In genomic region chr12:109968801-109969200, GRCh38 we compare ENCODE assay signal across 21 cellular contexts. TPM values are rescaled to one million over a fixed set of nuclear protein-coding genes. Genes with fewer than 3 reads are reported as not detected.
DNase-seq lines count a peak whose midpoint lies in the region; ATAC-seq, FAIRE-seq and TF ChIP-seq lines count a peak whose summit lies in the region.
"Had no signal": no experiment of that assay in that cellular context is flagged by ENCODE, and none has a peak within 500 bp of the region (broad histone marks: within the 10 kb centered on the region; RNA-seq: fewer than 3 reads in every experiment).

No MANE protein-coding gene starts in this region.

- TF ChIP-seq RAD21 in H1 (IDR thresholded peaks at IDR 0.05 in 1 of 2, conservative IDR thresholded peaks at IDR 0.05 in 1 of 2; ENCODE audit: low read depth in 2 of 2, low read length in 2 of 2): no peak

- H3K23ac ChIP-seq in H1 (ENCODE audit: insufficient read length): no peak overlapping the region

- no peak overlapping the region for H3K9ac ChIP-seq in H1 (replicated peaks in 1 of 4; ENCODE audit: extremely low read depth in 1 of 4, low read depth in 3 of 4, low read length in 3 of 4)

- no peak for TF ChIP-seq POLR2A in H1 (IDR thresholded peaks at IDR 0.05; ENCODE audit: control extremely low read depth in 1 of 2, low read depth in 2 of 2, low read length in 2 of 2)

- H3K79me1 ChIP-seq in H1 (ENCODE audit: low read depth, low read length): no peaks in the 10 kb centered on the region

- H3K27ac Mint-ChIP-seq in CD4-positive, CD25-positive, alpha-beta regulatory T cell: no peak overlapping the region
- H3K27ac Mint-ChIP-seq in T-cell: peak overlapping the region; percentile 23 to 74
- H3K27ac Mint-ChIP-seq: B cell had no signal

- H3K27ac ChIP-seq in CD4-positive, CD25-positive, alpha-beta regulatory T cell (ENCODE audit: insufficient read depth, low read length, poor library complexity, severe bottlenecking): peak overlapping the region; percentile 23
- no peak overlapping the region for H3K27ac ChIP-seq in HEK293 (ENCODE audit: extremely low read depth, low read depth, low read length)
- H3K27ac ChIP-seq in H1 (ENCODE audit: low read depth, low read length): no peak overlapping the region

- peaks cover 27% of the 10 kb centered on the region for H3K36me3 Mint-ChIP-seq in CD4-positive, CD25-positive, alpha-beta regulatory T cell
- H3K36me3 Mint-ChIP-seq in T-cell: peaks cover 37% of the 10 kb centered on the region

- no peak overlapping the region for H3K18ac ChIP-seq in H1 (ENCODE audit: extremely low read depth, low read length)

- H3K4ac ChIP-seq in H1 (replicated peaks; ENCODE audit: insufficient read length, low read depth, low read length): no peak overlapping the region

- no peak overlapping the region for H4K91ac ChIP-seq in H1 (replicated peaks; ENCODE audit: insufficient read length, low read length)

- no peak overlapping the region for H2BK15ac ChIP-seq in H1 (ENCODE audit: low read length)

- H2BK5ac ChIP-seq in H1 (ENCODE audit: low read depth, low read length): no peak overlapping the region

- no peak overlapping the region for H3K4me3 Mint-ChIP-seq in CD4-positive, CD25-positive, alpha-beta regulatory T cell
- no peak overlapping the region for H3K4me3 Mint-ChIP-seq in T-cell
- H3K4me3 Mint-ChIP-seq: B cell, CD14-positive monocyte, HFFc6 had no signal

- peaks cover 14% of the 10 kb centered on the region for H3K4me1 ChIP-seq in CD4-positive, CD25-positive, alpha-beta regulatory T cell (ENCODE audit: control insufficient read depth, insufficient read depth, low read length, poor library complexity, severe bottlenecking)
- no peaks in the 10 kb centered on the region for H3K4me1 ChIP-seq in HEK293 (ENCODE audit: control insufficient read depth, insufficient read depth, low read length)
- H3K4me1 ChIP-seq in H1 (replicated peaks in 1 of 4; ENCODE audit: control insufficient read depth in 3 of 4, insufficient read depth in 4 of 4, low read length in 3 of 4): no peaks in the 10 kb centered on the region

- H3K36me3 ChIP-seq in CD4-positive, CD25-positive, alpha-beta regulatory T cell (ENCODE audit: control insufficient read depth, insufficient read depth, low read length): peaks cover 52% of the 10 kb centered on the region
- H3K36me3 ChIP-seq in HEK293 (ENCODE audit: control insufficient read depth in 2 of 2, insufficient read depth in 1 of 2, low read length in 2 of 2) (peaks cover 39 to 54% of the 10 kb centered on the region in 2 experiments), H1 (ENCODE audit: control insufficient read depth in 2 of 4, insufficient read depth in 4 of 4, low read length in 3 of 4) (peaks cover 0 to 5% (median 0%) of the 10 kb centered on the region in 4 experiments; a peak in 4 of 8 replicates)

- ATAC-seq in CD4-positive, CD25-positive, alpha-beta regulatory T cell (ENCODE audit: low read depth in 2 of 2): no peak
- no peak for ATAC-seq in T-cell (replicated peaks in 1 of 4)
- no peak for ATAC-seq in HG03280 (IDR thresholded peaks at IDR 0.05; ENCODE audit: unreplicated experiment)

- no peak overlapping the region for H4K5ac ChIP-seq in H1 (ENCODE audit: insufficient read length, low read depth, low read length)

- no peak overlapping the region for H3K56ac ChIP-seq in H1 (replicated peaks; ENCODE audit: insufficient read length, low read depth, low read length)

- no peaks in the 10 kb centered on the region for H3K27me3 Mint-ChIP-seq in CD4-positive, CD25-positive, alpha-beta regulatory T cell
- no peaks in the 10 kb centered on the region for H3K27me3 Mint-ChIP-seq in T-cell
- H3K27me3 Mint-ChIP-seq: B cell had no signal

- TF ChIP-seq CTCF in HEK293 (tag by site-specific recombination; IDR thresholded peaks at IDR 0.05) (no peak), H1 (IDR thresholded peaks at IDR 0.05; ENCODE audit: control extremely low read depth in 1 of 3, insufficient read depth in 1 of 3, low read depth in 1 of 3, low read length in 3 of 3) (no peak)

- no peaks in the 10 kb centered on the region for H3K23me2 ChIP-seq in H1 (ENCODE audit: low read depth, low read length)

- no peak overlapping the region for H2BK20ac ChIP-seq in H1 (ENCODE audit: low read length)

- H3K9me3 ChIP-seq in CD4-positive, CD25-positive, alpha-beta regulatory T cell (ENCODE audit: control insufficient read depth in 2 of 2, low read length in 2 of 2): no peaks in the 10 kb centered on the region
- no peaks in the 10 kb centered on the region for H3K9me3 ChIP-seq in HEK293 (ENCODE audit: control insufficient read depth, insufficient read depth, low read depth, low read length)
- H3K9me3 ChIP-seq in H1 (ENCODE audit: insufficient read depth in 2 of 2, low read depth in 1 of 2, low read length in 1 of 2): no peaks in the 10 kb centered on the region
- H3K9me3 ChIP-seq: MG63 had no signal

- no peaks in the 10 kb centered on the region for H3K9me3 Mint-ChIP-seq in CD4-positive, CD25-positive, alpha-beta regulatory T cell
- no peaks in the 10 kb centered on the region for H3K9me3 Mint-ChIP-seq in T-cell
- H3K9me3 Mint-ChIP-seq: CD14-positive monocyte, HFFc6 had no signal

- CTCF ChIA-PET in HEK293 (lab: Yijun Ruan, JAX): no interaction called here
- CTCF ChIA-PET in T-cell (lab: Charles Lee): no interaction called here
- CTCF ChIA-PET in H1 (lab: Charles Lee; ENCODE audit: partially characterized antibody): interaction anchor here (1.6 kb wide), 1 partner anchor 58 kb away, joined by 5 read pairs; no protein-coding TSS in a partner anchor

- H3K4me2 ChIP-seq in H1 (ENCODE audit: insufficient read depth in 1 of 2, low read depth in 2 of 2, low read length in 2 of 2): no peak overlapping the region

- no peak for DNase-seq in CD4-positive, CD25-positive, alpha-beta regulatory T cell
- DNase-seq in T-cell (no peak), H1 (ENCODE audit: low read depth in 1 of 2, low spot score in 2 of 2) (no peak), kidney glomerular epithelial cell (lab: John Stamatoyannopoulos, UW) (no peak), NCI-H1417 treated with DMSO at 0.1 percent for 48 hours (lab: John Stamatoyannopoulos, UW) (no peak)
- DNase-seq: HFFc6, IMR-90, KG1, MG63, NCI-H1105 treated with DMSO at 0.1 percent for 48 hours, NCI-H2029, NCI-H446, NCI-H524 treated with DMSO at 0.1 percent for 48 hours, NCI-H774, RPMI8226, SHP77 treated with DMSO at 0.1 percent for 48 hours had no signal

- no peak overlapping the region for H2BK12ac ChIP-seq in H1 (ENCODE audit: low read depth, low read length)

- no peak for TF ChIP-seq EP300 in H1 (IDR thresholded peaks at IDR 0.05; ENCODE audit: borderline replicate concordance in 1 of 2, low read depth in 2 of 2, low read length in 2 of 2)

- no peak for FAIRE-seq in H1 (lab: Jason Lieb, UNC)
- FAIRE-seq: H54 had no signal

- H2BK120ac ChIP-seq in H1 (replicated peaks; ENCODE audit: low read depth, low read length): no peak overlapping the region

- H3K4me3 ChIP-seq in CD4-positive, CD25-positive, alpha-beta regulatory T cell (ENCODE audit: low read depth, low read length): no peak overlapping the region
- H3K4me3 ChIP-seq in HEK293 (ENCODE audit: low read depth, low read length): no peak overlapping the region
- no peak overlapping the region for H3K4me3 ChIP-seq in H1 (ENCODE audit: extremely low read depth in 1 of 4, insufficient read depth in 2 of 4, low read depth in 3 of 4, low read length in 4 of 4)
- H3K4me3 ChIP-seq: MG63 had no signal

- no peaks in the 10 kb centered on the region for H3K79me2 ChIP-seq in H1 (ENCODE audit: control insufficient read depth in 1 of 2, insufficient read depth in 2 of 2, low read length in 2 of 2)

- no peak overlapping the region for H2AFZ ChIP-seq in H1 (ENCODE audit: low read length)

- peaks cover 17 to 33% (median 22%) of the 10 kb centered on the region in 4 donors for H3K4me1 Mint-ChIP-seq in CD4-positive, CD25-positive, alpha-beta regulatory T cell
- H3K4me1 Mint-ChIP-seq in T-cell: peaks cover 7 to 30% (median 15%) of the 10 kb centered on the region in 3 donors

- 99% methylated on average over 8 of the region's 8 CpGs; no CpG with 5 or more reads in 1 of the 2 experiments for WGBS in H1 (ENCODE audit: extremely low coverage in 1 of 2, insufficient coverage in 1 of 2, insufficient read length in 1 of 2, insufficient replicate concordance in 2 of 2, low coverage in 1 of 2, low lambda C conversion rate in 2 of 2, missing lambda C conversion rate in 1 of 2), 2 experiments

- H4K8ac ChIP-seq in H1 (ENCODE audit: extremely low read depth, insufficient read depth, low read length): peak overlapping the region; percentile 25; the same call in 1 of the 2 replicates

- POLR2A ChIA-PET in HEK293 (lab: Yijun Ruan, JAX): no interaction called here
- POLR2A ChIA-PET in T-cell (lab: Charles Lee): no interaction called here
- POLR2A ChIA-PET in H1 (lab: Charles Lee; ENCODE audit: partially characterized antibody): no interaction called here

- H2AK5ac ChIP-seq in H1 (ENCODE audit: low read depth, low read length): no peak overlapping the region

- H4K20me1 ChIP-seq in H1 (replicated peaks in 1 of 2; ENCODE audit: control insufficient read depth in 1 of 2, insufficient read depth in 2 of 2, low read length in 2 of 2): no peaks in the 10 kb centered on the region

- no peak overlapping the region for H3K14ac ChIP-seq in H1 (ENCODE audit: insufficient read length)

- H3K27me3 ChIP-seq in CD4-positive, CD25-positive, alpha-beta regulatory T cell (ENCODE audit: control insufficient read depth, insufficient read depth, low read length): no peaks in the 10 kb centered on the region
- H3K27me3 ChIP-seq in H1 (replicated peaks in 1 of 4; ENCODE audit: control insufficient read depth in 3 of 4, extremely low read depth in 1 of 4, insufficient read depth in 3 of 4, low read length in 3 of 4): no peaks in the 10 kb centered on the region
- H3K27me3 ChIP-seq: MG63 had no signal

RNA-seq across cellular contexts. Expression of gene GIT2, which starts 27.4 kb away (rescaled TPM):
- total RNA-seq in CD4-positive, CD25-positive, alpha-beta regulatory T cell: 95.3 TPM
- polyA plus RNA-seq in CD4-positive, CD25-positive, alpha-beta regulatory T cell: 10 to 100 TPM; 79.0 to 87.6 (median 81.7) TPM
- total RNA-seq in T-cell: 100 to 1,000 TPM in 4 of 5 donors, 10 to 100 TPM in 1; 96.7 to 132 (median 108) TPM
- 18.5 and 20.7 TPM in 2 replicates for total RNA-seq in H1 (2021; fragmentation: NEBNext Ultra II Directional; extraction: Animal tissue kit (Norgen Biotek cat#: 25700))
- polyA plus RNA-seq in H1 (2011; rRNA removed): 7.8 and 9.6 TPM in 2 replicates
- polyA plus RNA-seq in H1 (2011; cell fraction: cytosol; rRNA removed): 10.9 TPM
- 16.9 TPM for polyA plus RNA-seq in H1 (2011; cell fraction: nucleus; rRNA removed)
- 11.6 to 13.2 TPM (median 12.7 TPM) in 4 replicates for polyA plus RNA-seq in H1 (2012, experiment 1 of 2)
- polyA plus RNA-seq in H1 (2012, experiment 2 of 2): 1.3 TPM
- 11.7 TPM for polyA plus RNA-seq in H1 (2013, experiment 1 of 2)
- 9.3 TPM for polyA plus RNA-seq in H1 (2013, experiment 2 of 2)
- 30.4 and 31.5 TPM in 2 replicates for polyA minus RNA-seq in H1 (2011; rRNA and poly(A)+ RNA removed)
- 8.7 TPM for polyA minus RNA-seq in H1 (2011; cell fraction: cytosol; rRNA and poly(A)+ RNA removed)
- polyA minus RNA-seq in H1 (2011; cell fraction: nucleus; rRNA and poly(A)+ RNA removed): 28.1 TPM

RNA-seq across cellular contexts. Expression of gene ANKRD13A, which starts 30.4 kb away (rescaled TPM):
- total RNA-seq in CD4-positive, CD25-positive, alpha-beta regulatory T cell: 71.0 TPM
- 10 to 100 TPM; 36.6 to 48.2 (median 41.1) TPM for polyA plus RNA-seq in CD4-positive, CD25-positive, alpha-beta regulatory T cell
- total RNA-seq in T-cell: 10 to 100 TPM; 63.8 to 87.0 (median 76.8) TPM
- 16.8 and 17.1 TPM in 2 replicates for total RNA-seq in H1 (2021; fragmentation: NEBNext Ultra II Directional; extraction: Animal tissue kit (Norgen Biotek cat#: 25700))
- polyA plus RNA-seq in H1 (2011; rRNA removed): 21.4 and 22.6 TPM in 2 replicates
- polyA plus RNA-seq in H1 (2011; cell fraction: cytosol; rRNA removed): 16.3 TPM
- 33.4 TPM for polyA plus RNA-seq in H1 (2011; cell fraction: nucleus; rRNA removed)
- 9.5 to 14.3 TPM (median 10.8 TPM) in 4 replicates for polyA plus RNA-seq in H1 (2012, experiment 1 of 2)
- 5.0 TPM for polyA plus RNA-seq in H1 (2012, experiment 2 of 2)
- polyA plus RNA-seq in H1 (2013, experiment 1 of 2): 10.4 TPM
- 10.2 TPM for polyA plus RNA-seq in H1 (2013, experiment 2 of 2)
- 24.7 and 25.7 TPM in 2 replicates for polyA minus RNA-seq in H1 (2011; rRNA and poly(A)+ RNA removed)
- polyA minus RNA-seq in H1 (2011; cell fraction: cytosol; rRNA and poly(A)+ RNA removed): 9.5 TPM
- polyA minus RNA-seq in H1 (2011; cell fraction: nucleus; rRNA and poly(A)+ RNA removed): 10.8 TPM

Comparison
In these comparisons a context has a peak if more than half of its experiments do, and no peak if none do; other contexts are left out.
1. H3K27ac Mint-ChIP-seq: peak in T-cell (2 of 2); none in CD4-positive, CD25-positive, alpha-beta regulatory T cell (0 of 3).